7 cellular contexts compared by ENCODE assay signal in genomic region chr1:31474567-31474966, GRCh38.
A peak's percentile ranks its signal among the peaks of the same experiment; 100 is the strongest.
DNase-seq lines count a peak whose midpoint lies in the region; ATAC-seq, FAIRE-seq and TF ChIP-seq lines count a peak whose summit lies in the region.
"Not testable (repeated sequence)": the region's sequence is repeated elsewhere in the genome, so short reads cannot be mapped to it uniquely, and the experiment has no call there.

No MANE protein-coding gene starts in this region.

- not testable (repeated sequence) for TF ChIP-seq EP300 in K562 (IDR thresholded peaks at IDR 0.05; ENCODE audit: low read length)

- not testable (repeated sequence) for H3K36me3 ChIP-seq in DND-41 (ENCODE audit: insufficient read depth, low read length); K562 (ENCODE audit: control insufficient read depth, insufficient read depth, low read length)

- H3K27me3 ChIP-seq in DND-41 (ENCODE audit: insufficient read depth, low read length, poor library complexity); K562 (ENCODE audit: control insufficient read depth in 2 of 2, insufficient read depth in 2 of 2, low read length in 2 of 2): not testable (repeated sequence)

- in situ Hi-C loops in K562 (cut with MboI): not testable (repeated sequence)

- peaks cover 61% of the 10 kb centered on the region for H3K4me1 ChIP-seq in DND-41 (ENCODE audit: insufficient read depth, low read length)
- peaks cover 0 to 13% of the 10 kb centered on the region in 2 experiments; a peak in 3 of 5 replicates for H3K4me1 ChIP-seq in K562 (replicated peaks in 1 of 2; ENCODE audit: control insufficient read depth in 2 of 2, insufficient read depth in 2 of 2, low read length in 2 of 2)

- H3K9ac ChIP-seq in DND-41 (ENCODE audit: low read depth, low read length); K562 (ENCODE audit: insufficient read depth in 1 of 2, low read depth in 2 of 2, low read length in 2 of 2): not testable (repeated sequence)

- CTCF ChIA-PET in K562 (lab: Yijun Ruan, JAX; ENCODE audit: low intra/inter-chr PET ratio): not testable (repeated sequence)

- not testable (repeated sequence) for H3K9me3 ChIP-seq in DND-41 (ENCODE audit: insufficient read depth, low read length, severe bottlenecking); K562 (replicated peaks; ENCODE audit: control insufficient read depth, insufficient read depth, low read depth, low read length)

- H2AFZ ChIP-seq in DND-41 (ENCODE audit: low read depth, low read length); K562 (ENCODE audit: low read depth, low read length): not testable (repeated sequence)

- TF ChIP-seq POLR2A in K562 (conservative IDR thresholded peaks at IDR 0.05): not testable (repeated sequence)

- POLR2A ChIA-PET in K562 (lab: Yijun Ruan, JAX): not testable (repeated sequence)

- H3K4me3 ChIP-seq in DND-41 (ENCODE audit: low read depth in 1 of 2, low read length in 2 of 2); K562: not testable (repeated sequence)

- not testable (repeated sequence) for TF ChIP-seq RAD21 in K562 (CRISPR knock-in tag; conservative IDR thresholded peaks at IDR 0.05 in 1 of 2, IDR thresholded peaks at IDR 0.05 in 1 of 2)

- H3K79me2 ChIP-seq in DND-41 (ENCODE audit: insufficient read depth, low read length); K562 (ENCODE audit: control insufficient read depth, insufficient read depth, low read length): not testable (repeated sequence)

- TF ChIP-seq CTCF in C4-2B (conservative IDR thresholded peaks at IDR 0.05); DND-41 (IDR thresholded peaks at IDR 0.05; ENCODE audit: borderline replicate concordance, extremely low read depth, low read length, poor library complexity, severe bottlenecking); K562 (IDR thresholded peaks at IDR 0.05 in 2 of 3, conservative IDR thresholded peaks at IDR 0.05 in 1 of 3; ENCODE audit: insufficient read depth in 2 of 3, low read depth in 1 of 3, low read length in 3 of 3): not testable (repeated sequence)

- intact Hi-C loops in K562 (cut with micrococcal nuclease): not testable (repeated sequence)

- not testable (repeated sequence) for H4K20me1 ChIP-seq in DND-41 (ENCODE audit: insufficient read depth, low read length); K562 (replicated peaks; ENCODE audit: control insufficient read depth, insufficient read depth, low read length)

- H3K4me2 ChIP-seq in DND-41 (ENCODE audit: insufficient read depth, low read length); K562 (ENCODE audit: insufficient read depth, low read length): not testable (repeated sequence)

- ATAC-seq in DND-41 (ENCODE audit: insufficient read depth, low read depth); K562: not testable (repeated sequence)

- H3K27ac ChIP-seq in C4-2B (peak overlapping the region; percentile 63), DND-41 (ENCODE audit: low read length) (peak overlapping the region; percentile 38)
- H3K27ac ChIP-seq in K562 (ENCODE audit: extremely low read depth, low read depth, low read length): not testable (repeated sequence)

- DNase-seq in COLO668 (lab: John Stamatoyannopoulos, UW; ENCODE audit: unreplicated experiment) (peak; percentile 62), DMS53 (lab: John Stamatoyannopoulos, UW) (peak; percentile 66), NCI-H748 (lab: John Stamatoyannopoulos, UW; ENCODE audit: unreplicated experiment) (peak; percentile 62), OCI-M1 (lab: John Stamatoyannopoulos, UW) (peak; percentile 14)
- not testable (repeated sequence) for DNase-seq in DND-41; K562 (ENCODE audit: extremely low read depth in 1 of 4, low spot score in 3 of 4)

- BruUV-seq in K562 (replicated peaks; lab: Mats Ljungman, UMichigan): not testable (repeated sequence)

- not testable (repeated sequence) for H3K9me1 ChIP-seq in K562 (ENCODE audit: control insufficient read depth, insufficient read depth, low read length)

- FAIRE-seq in K562 (lab: Jason Lieb, UNC): not testable (repeated sequence)

- WGBS in K562 (ENCODE audit: insufficient coverage, low coverage, missing lambda C conversion rate): 0% methylated on average over 5 of the region's 7 CpGs

TF ChIP-seq in K562, 482 proteins besides CTCF, POLR2A, EP300 and RAD21:
- TF ChIP-seq ZNF766 (CRISPR knock-in tag; conservative IDR thresholded peaks at IDR 0.05) (peak; percentile 97), SMAD4 (CRISPR knock-in tag; conservative IDR thresholded peaks at IDR 0.05) (0 out of 2 replicates have a peak, but pooled peaks have one; percentile 25), ZEB2 (IDR thresholded peaks at IDR 0.05) (peak; percentile 22; the same call in 1 of the 2 replicates), TRIM24 (IDR thresholded peaks at IDR 0.05) (peak; percentile 13 to 60; a peak in 2 of 4 replicates), TRIM28 (IDR thresholded peaks at IDR 0.05) (peak; percentile 28; the same call in 1 of the 2 replicates), ZFP36 (IDR thresholded peaks at IDR 0.05; ENCODE audit: low read depth, low read length, partially characterized antibody) (peak; percentile 86), CXXC5 (CRISPR knock-in tag; IDR thresholded peaks at IDR 0.05) (peak; percentile 45), ATF7 (IDR thresholded peaks at IDR 0.05) (0 out of 2 replicates have a peak, but pooled peaks have one; percentile 20), CBX1 (IDR thresholded peaks at IDR 0.05; ENCODE audit: low read depth) (peak; percentile 39; the same call in 1 of the 2 replicates)
